Comparison of ENCODE assay signal across 8 cellular contexts in the genomic region with DNA sequence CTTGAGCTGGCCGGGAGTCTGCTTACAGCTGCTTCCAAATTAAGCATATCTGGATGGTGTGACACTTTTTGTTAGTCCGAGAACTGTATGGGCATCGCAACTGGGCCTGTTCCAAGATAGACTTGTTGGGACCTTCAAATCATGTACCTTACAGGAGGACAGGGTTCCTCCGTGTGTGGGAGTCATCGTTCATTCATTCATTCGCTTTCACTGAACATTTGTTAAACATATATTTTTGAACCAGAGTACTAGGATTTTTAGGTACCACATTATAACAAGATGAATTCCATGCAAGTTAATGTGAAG. TPM values are rescaled to one million over a fixed set of nuclear protein-coding genes. Genes with fewer than 3 reads are reported as not detected.
A peak's percentile ranks its signal among the peaks of the same experiment; 100 is the strongest.
DNase-seq lines count a peak whose midpoint lies in the region; ATAC-seq and TF ChIP-seq lines count a peak whose summit lies in the region.

No MANE protein-coding gene starts in this region.

- 12 to 17% methylated on average over 3 to 6 of the region's 6 CpGs for WGBS in upper lobe of left lung, 2 donors

- H3K27ac ChIP-seq in layer of hippocampus (ENCODE audit: low read depth, low read length) (peak overlapping the region; percentile 50), upper lobe of left lung (peak overlapping the region; percentile 78 to 91 (median 86))

- TF ChIP-seq CTCF in upper lobe of left lung (IDR thresholded peaks at IDR 0.05), result no peak

- no peak for DNase-seq in activated CD8-positive, alpha-beta T cell treated with anti-CD3 and anti-CD28 coated beads, Interleukin-2, amount 10 ng/mL, durations not matched to agents 7 days and 5 days
- DNase-seq in upper lobe of left lung (no peak), NCI-H774 (lab: John Stamatoyannopoulos, UW) (no peak), NCI-H69 (lab: John Stamatoyannopoulos, UW) (no peak), ACHN (no peak)

- H3K4me3 ChIP-seq in upper lobe of left lung, result peak overlapping the region; percentile 22 to 99 (median 96)

- no peaks in the 10 kb centered on the region for H3K9me3 Mint-ChIP-seq in activated CD8-positive, alpha-beta T cell treated with anti-CD3 and anti-CD28 coated beads, Interleukin-2, amount 10 ng/mL, durations not matched to agents 7 days and 5 days (ENCODE audit: insufficient read depth)

- ATAC-seq in GM19035 (IDR thresholded peaks at IDR 0.05; ENCODE audit: unreplicated experiment) (peak; percentile 40), HG02970 (IDR thresholded peaks at IDR 0.05; ENCODE audit: low FRiP score, unreplicated experiment) (peak; percentile 23), upper lobe of left lung (ENCODE audit: low FRiP score in 2 of 2) (no peak)
- ATAC-seq in activated CD8-positive, alpha-beta T cell treated with anti-CD3 and anti-CD28 coated beads, Interleukin-2, amount 10 ng/mL, durations not matched to agents 7 days and 5 days, result no peak

- no peaks in the 10 kb centered on the region for H3K36me3 ChIP-seq in upper lobe of left lung

- H3K4me1 Mint-ChIP-seq in activated CD8-positive, alpha-beta T cell treated with anti-CD3 and anti-CD28 coated beads, Interleukin-2, amount 10 ng/mL, durations not matched to agents 7 days and 5 days (ENCODE audit: low read depth), result peaks cover 29% of the 10 kb centered on the region

- in situ Hi-C loops in ACHN (cut with HindIII; ENCODE audit: low pct_ligation_motif_present, low pct_unique_long_range_greater_than_20kb, low sequenced_read_pairs), result no loop called here

- TF ChIP-seq POLR2A in upper lobe of left lung (IDR thresholded peaks at IDR 0.05), result no peak

- CTCF ChIA-PET in activated CD8-positive, alpha-beta T cell treated with anti-CD3 and anti-CD28 coated beads, Interleukin-2, amount 10 ng/mL, durations not matched to agents 7 days and 5 days (lab: Charles Lee), result interaction anchor here (0.7 to 4.6 kb wide), 12 partner anchors 10 to 1631 kb away, joined by 3 to 19 read pairs (median 4); no protein-coding TSS in a partner anchor

- H3K27me3 ChIP-seq in layer of hippocampus (ENCODE audit: control insufficient read depth, insufficient read depth, low read length) (no peaks in the 10 kb centered on the region), upper lobe of left lung (no peaks in the 10 kb centered on the region)

- H3K27me3 Mint-ChIP-seq in activated CD8-positive, alpha-beta T cell treated with anti-CD3 and anti-CD28 coated beads, Interleukin-2, amount 10 ng/mL, durations not matched to agents 7 days and 5 days (ENCODE audit: low read depth), result peaks cover 12% of the 10 kb centered on the region

- TF ChIP-seq EP300 in upper lobe of left lung (IDR thresholded peaks at IDR 0.05), result no peak

- H3K4me3 Mint-ChIP-seq in activated CD8-positive, alpha-beta T cell treated with anti-CD3 and anti-CD28 coated beads, Interleukin-2, amount 10 ng/mL, durations not matched to agents 7 days and 5 days, result peak overlapping the region; percentile 92

- no peaks in the 10 kb centered on the region for H3K36me3 Mint-ChIP-seq in activated CD8-positive, alpha-beta T cell treated with anti-CD3 and anti-CD28 coated beads, Interleukin-2, amount 10 ng/mL, durations not matched to agents 7 days and 5 days (ENCODE audit: low read depth)

- no peaks in the 10 kb centered on the region for H3K9me3 ChIP-seq in upper lobe of left lung

- peak overlapping the region; percentile 91 for H3K27ac Mint-ChIP-seq in activated CD8-positive, alpha-beta T cell treated with anti-CD3 and anti-CD28 coated beads, Interleukin-2, amount 10 ng/mL, durations not matched to agents 7 days and 5 days

- POLR2A ChIA-PET in activated CD8-positive, alpha-beta T cell treated with anti-CD3 and anti-CD28 coated beads, Interleukin-2, amount 10 ng/mL, durations not matched to agents 7 days and 5 days (lab: Charles Lee), result interaction anchor here (0.7 to 2.1 kb wide), 4 partner anchors 11 to 85 kb away, joined by 3 to 21 read pairs (median 4); a partner anchor contains a TSS

- peaks cover 26 to 31% (median 27%) of the 10 kb centered on the region in 4 donors for H3K4me1 ChIP-seq in upper lobe of left lung

RNA-seq across cellular contexts. Expression of a gene that starts 0.4 kb away (rescaled TPM):
- 10 to 100 TPM; 50.8 to 52.2 TPM for total RNA-seq in activated CD8-positive, alpha-beta T cell treated with anti-CD3 and anti-CD28 coated beads, Interleukin-2, amount 10 ng/mL, durations not matched to agents 7 days and 5 days
- total RNA-seq in upper lobe of left lung, result 10 to 100 TPM; 20.4 to 68.1 (median 48.0) TPM

RNA-seq across cellular contexts. Expression of a gene that starts 58.7 kb away (rescaled TPM):
- 10 to 100 TPM in 1 of 2 experiments, 1 to 10 TPM in 1; 8.9 to 10.7 TPM for total RNA-seq in activated CD8-positive, alpha-beta T cell treated with anti-CD3 and anti-CD28 coated beads, Interleukin-2, amount 10 ng/mL, durations not matched to agents 7 days and 5 days
- total RNA-seq in upper lobe of left lung, result 100 to 1,000 TPM in 1 of 6 donors, 10 to 100 TPM in 5; 14.3 to 116 (median 31.1) TPM

Comparison
In these comparisons a context has a peak if more than half of its experiments do, and no peak if none do; other contexts are left out.
1. ATAC-seq: peak in GM19035 (single experiment) and HG02970 (single experiment); none in activated CD8-positive, alpha-beta T cell treated with anti-CD3 and anti-CD28 coated beads, Interleukin-2, amount 10 ng/mL, durations not matched to agents 7 days and 5 days (single experiment) and upper lobe of left lung (0 of 2).